ENCODE assay signal across 13 cellular contexts in genomic region chr10:30056767-30057355, GRCh38. TPM values are rescaled to one million over a fixed set of nuclear protein-coding genes. Genes with fewer than 3 reads are reported as not detected.
DNase-seq lines count a peak whose midpoint lies in the region; ATAC-seq and TF ChIP-seq lines count a peak whose summit lies in the region.
"Had no signal": no experiment of that assay in that cellular context is flagged by ENCODE, and none has a peak within 500 bp of the region (broad histone marks: within the 10 kb centered on the region; RNA-seq: fewer than 3 reads in every experiment).

No MANE protein-coding gene starts in this region.

- ATAC-seq in heart left ventricle (peak in 1 of 4 donors; percentile 6), Right ventricle myocardium inferior (no peak), aorta (ENCODE audit: low FRiP score) (no peak)
- ATAC-seq: stimulated activated memory B cell treated with anti-CD40 and anti-IgM and Interleukin-4, amounts not matched to agents 10 μg/mL and 1 μg/mL and 100 μg/mL, for 72 hours had no signal

- DNase-seq in heart left ventricle (no peak), Right ventricle myocardium inferior (ENCODE audit: missing footprints) (no peak), dorsolateral prefrontal cortex (no peak), myocyte (ENCODE audit: low read depth) (peak; percentile 32), uterus (no peak), NCI-H1092 (lab: John Stamatoyannopoulos, UW) (no peak), putamen (ENCODE audit: low spot score) (no peak), aorta (no peak)
- DNase-seq: activated CD4-positive, alpha-beta memory T cell treated with anti-CD3 and anti-CD28 coated beads for 36 hours; amygdala; SIG-M5 had no signal

- H3K27ac ChIP-seq in heart left ventricle (peak overlapping the region; percentile 90 to 98 (median 94)), dorsolateral prefrontal cortex (peak overlapping the region in 37 of 59 donors; percentile 5 to 92 (median 73)), uterus (peak overlapping the region; percentile 92 to 95), aorta (ENCODE audit: low read depth in 1 of 2, low read length in 2 of 2) (no peak overlapping the region)
- H3K27ac ChIP-seq: KMS-11 had no signal

- H3K4me3 ChIP-seq in heart left ventricle = peak overlapping the region in 10 of 12 donors; percentile 72 to 97 (median 85)
- H3K4me3 ChIP-seq in dorsolateral prefrontal cortex = peak overlapping the region in 41 of 59 donors; percentile 2 to 84 (median 73)
- H3K4me3 ChIP-seq in uterus = no peak overlapping the region
- no peak overlapping the region for H3K4me3 ChIP-seq in aorta (ENCODE audit: low read length in 2 of 2)

- TF ChIP-seq POLR2A in heart left ventricle (IDR thresholded peaks at IDR 0.05) (no peak), uterus (IDR thresholded peaks at IDR 0.05) (no peak)

- TF ChIP-seq CTCF in heart left ventricle (IDR thresholded peaks at IDR 0.05) (no peak), dorsolateral prefrontal cortex (IDR thresholded peaks at IDR 0.05 in 54 of 56, conservative IDR thresholded peaks at IDR 0.05 in 2 of 56; ENCODE audit: low read depth in 1 of 56, partially characterized antibody in 56 of 56) (no peak), uterus (IDR thresholded peaks at IDR 0.05) (peak in 1 of 4 experiments; percentile 3)

- H3K9me3 ChIP-seq in heart left ventricle (no peaks in the 10 kb centered on the region), uterus (no peaks in the 10 kb centered on the region), aorta (ENCODE audit: control insufficient read depth, low read length) (no peaks in the 10 kb centered on the region)

- intact Hi-C loops in heart left ventricle (cut with DNase I) = loop anchor here in 3 of 10 donors (5.0 to 10.0 kb wide), 2 partner anchors 128 to 130 kb away; no protein-coding TSS in a partner anchor
- intact Hi-C loops in Right ventricle myocardium inferior (cut with DNase I) = loop anchor here (5.0 kb wide), 1 partner anchor 130 kb away; no protein-coding TSS in a partner anchor
- intact Hi-C loops in dorsolateral prefrontal cortex (cut with DNase I) = no loop called here
- intact Hi-C loops in uterus (cut with DNase I; ENCODE audit: low total_unique reads) = no loop called here
- intact Hi-C loops in aorta (cut with DNase I) = loop anchor here in 1 of 2 donors (5.0 kb wide), 2 partner anchors 40 to 180 kb away; no protein-coding TSS in a partner anchor

- H3K36me3 ChIP-seq in heart left ventricle = peaks cover 0 to 6% (median 0%) of the 10 kb centered on the region in 9 donors
- no peaks in the 10 kb centered on the region for H3K36me3 ChIP-seq in uterus
- H3K36me3 ChIP-seq in aorta (ENCODE audit: control insufficient read depth in 1 of 2, insufficient read depth in 2 of 2, low read length in 1 of 2) = no peaks in the 10 kb centered on the region

- WGBS in heart left ventricle, 4 donors = 48 to 62% (median 57%) methylated on average over 4 of the region's 4 CpGs
- 47 to 50% methylated on average over 4 of the region's 4 CpGs for WGBS in aorta, 2 donors

- H3K4me1 ChIP-seq in heart left ventricle = peaks cover 0 to 34% (median 21%) of the 10 kb centered on the region in 12 donors
- peaks cover 0 to 10% of the 10 kb centered on the region in 2 donors for H3K4me1 ChIP-seq in uterus
- H3K4me1 ChIP-seq in aorta (ENCODE audit: control insufficient read depth in 1 of 2, insufficient read depth in 2 of 2, low read length in 2 of 2) = no peaks in the 10 kb centered on the region

- H3K27me3 ChIP-seq in heart left ventricle = peaks cover 0 to 39% (median 0%) of the 10 kb centered on the region in 9 donors
- H3K27me3 ChIP-seq in dorsolateral prefrontal cortex = peaks cover 0 to 19% (median 0%) of the 10 kb centered on the region in 45 donors
- no peaks in the 10 kb centered on the region for H3K27me3 ChIP-seq in uterus
- no peaks in the 10 kb centered on the region for H3K27me3 ChIP-seq in aorta (ENCODE audit: control insufficient read depth in 1 of 2, insufficient read depth in 2 of 2, low read length in 1 of 2)

RNA-seq across cellular contexts. Expression of gene JCAD, which starts 2.5 kb away (rescaled TPM):
- total RNA-seq in heart left ventricle (10 to 100 TPM; 10.4 to 51.7 (median 22.7) TPM), Right ventricle myocardium inferior (25.6 TPM), dorsolateral prefrontal cortex (10 to 100 TPM; 15.5 to 74.8 (median 44.0) TPM), myocyte (13.2 and 16.4 TPM in 2 replicates), uterus (10 to 100 TPM; 25.6 to 99.1 (median 49.9) TPM), aorta (10 to 100 TPM; 53.0 to 82.4 TPM)
- polyA plus RNA-seq in heart left ventricle (10 to 100 TPM; 10.4 to 10.5 TPM), aorta (10 to 100 TPM; 13.6 to 47.3 TPM)
- 40.7 TPM for polyA plus RNA-seq in myocyte (2012)

Comparison
In these comparisons a context has a peak if more than half of its experiments do, and no peak if none do; other contexts are left out.
1. H3K27ac ChIP-seq: peak in heart left ventricle (12 of 12), dorsolateral prefrontal cortex (37 of 59) and uterus (2 of 2); none in aorta (0 of 2).
2. H3K4me3 ChIP-seq: peak in heart left ventricle (10 of 12) and dorsolateral prefrontal cortex (41 of 59); none in uterus (0 of 2) and aorta (0 of 2).